ENCODE assay signal across 8 cellular contexts in the genomic region with DNA sequence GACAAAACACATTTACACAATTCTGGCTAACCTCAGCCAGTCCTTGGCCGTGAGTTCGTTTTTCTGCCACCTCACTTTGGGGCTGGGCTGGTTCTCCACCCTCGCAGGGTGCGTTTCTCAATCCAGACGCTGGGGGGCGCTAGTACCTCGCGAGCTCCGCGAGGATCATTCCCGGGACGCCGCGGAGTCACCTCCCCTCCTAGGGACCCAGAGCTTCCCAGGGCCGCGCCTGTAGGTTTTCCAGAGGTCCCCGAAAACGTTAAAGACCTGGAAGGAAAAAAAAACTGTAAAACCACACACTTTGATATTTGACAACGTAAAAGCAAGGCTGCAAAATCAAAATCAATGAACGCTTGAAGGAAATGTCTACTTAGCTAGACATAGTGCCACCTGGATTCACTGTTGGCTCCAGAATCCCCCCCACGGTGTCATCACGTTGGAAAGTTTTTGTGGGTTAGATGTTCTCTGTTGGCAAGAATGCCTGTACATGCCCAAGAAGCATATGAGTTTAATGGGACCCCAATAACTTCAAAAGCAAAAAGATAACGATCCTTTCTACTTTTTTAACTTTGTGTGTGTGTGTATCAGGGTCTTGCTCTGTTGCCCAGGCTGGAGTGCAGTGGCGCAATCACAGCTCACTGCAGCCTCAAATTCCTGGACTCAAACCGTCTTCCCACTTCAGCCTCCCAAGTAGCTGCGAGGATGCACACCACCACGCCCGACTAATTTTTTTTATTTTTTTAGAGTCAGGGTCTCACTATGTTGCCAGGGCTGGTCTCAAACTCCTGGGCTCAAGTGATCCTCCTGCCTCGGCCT. TPM values are rescaled to one million over a fixed set of nuclear protein-coding genes. Genes with fewer than 3 reads are reported as not detected.
DNase-seq lines count a peak whose midpoint lies in the region; ATAC-seq, FAIRE-seq and TF ChIP-seq lines count a peak whose summit lies in the region.

No MANE protein-coding gene starts in this region.

- H4K8ac ChIP-seq in H1 (ENCODE audit: extremely low read depth, insufficient read depth, low read length) = no peak overlapping the region

- TF ChIP-seq EP300 in H1 (IDR thresholded peaks at IDR 0.05; ENCODE audit: borderline replicate concordance in 1 of 2, low read depth in 2 of 2, low read length in 2 of 2) = no peak

- CTCF ChIA-PET in H1 (lab: Charles Lee; ENCODE audit: partially characterized antibody) = interaction anchor here (0.5 to 3.6 kb wide), 23 partner anchors 10 to 976 kb away, joined by 3 to 38 read pairs (median 4); partner anchors contain the start of genes FAM32A, RAB8A and TPM4

- peak; percentile 95 for TF ChIP-seq CTCF in AG09319 (IDR thresholded peaks at IDR 0.05; ENCODE audit: low read depth, low read length)
- TF ChIP-seq CTCF in H1 (IDR thresholded peaks at IDR 0.05; ENCODE audit: control extremely low read depth in 1 of 3, insufficient read depth in 1 of 3, low read depth in 1 of 3, low read length in 3 of 3) = peak; percentile 91 to 93 (median 92)

- peaks cover 8% of the 10 kb centered on the region; the same call in 1 of the 2 replicates for H3K23me2 ChIP-seq in H1 (ENCODE audit: low read depth, low read length)

- no peak for TF ChIP-seq POLR2A in H1 (IDR thresholded peaks at IDR 0.05; ENCODE audit: control extremely low read depth in 1 of 2, low read depth in 2 of 2, low read length in 2 of 2)

- H3K4me1 ChIP-seq in H1 (replicated peaks in 1 of 4; ENCODE audit: control insufficient read depth in 3 of 4, insufficient read depth in 4 of 4, low read length in 3 of 4) = no peaks in the 10 kb centered on the region

- ATAC-seq in HG02571 (IDR thresholded peaks at IDR 0.05; ENCODE audit: unreplicated experiment) = no peak

- no peak overlapping the region for H4K5ac ChIP-seq in H1 (ENCODE audit: insufficient read length, low read depth, low read length)

- no peak overlapping the region for H3K9ac ChIP-seq in H1 (replicated peaks in 1 of 4; ENCODE audit: extremely low read depth in 1 of 4, low read depth in 3 of 4, low read length in 3 of 4)

- H3K4ac ChIP-seq in H1 (replicated peaks; ENCODE audit: insufficient read length, low read depth, low read length) = no peak overlapping the region

- 25% methylated on average over 28 of the region's 29 CpGs; no CpG with 5 or more reads in 1 of the 2 experiments for WGBS in H1 (ENCODE audit: extremely low coverage in 1 of 2, insufficient coverage in 1 of 2, insufficient read length in 1 of 2, insufficient replicate concordance in 2 of 2, low coverage in 1 of 2, low lambda C conversion rate in 2 of 2, missing lambda C conversion rate in 1 of 2), 2 experiments

- no peak overlapping the region for H3K27ac ChIP-seq in H1 (ENCODE audit: low read depth, low read length)

- TF ChIP-seq RAD21 in H1 (IDR thresholded peaks at IDR 0.05 in 1 of 2, conservative IDR thresholded peaks at IDR 0.05 in 1 of 2; ENCODE audit: low read depth in 2 of 2, low read length in 2 of 2) = peak; percentile 93 to 95

- peak; percentile 52 for FAIRE-seq in H1 (lab: Jason Lieb, UNC)

- H2AFZ ChIP-seq in H1 (ENCODE audit: low read length) = no peak overlapping the region

- H2BK5ac ChIP-seq in H1 (ENCODE audit: low read depth, low read length) = no peak overlapping the region

- POLR2A ChIA-PET in H1 (lab: Charles Lee; ENCODE audit: partially characterized antibody) = interaction anchor here (0.8 to 1.8 kb wide), 5 partner anchors 30 to 67 kb away, joined by 3 to 5 read pairs (median 3); partner anchors contain the start of gene TPM4

- no peaks in the 10 kb centered on the region for H4K20me1 ChIP-seq in H1 (replicated peaks in 1 of 2; ENCODE audit: control insufficient read depth in 1 of 2, insufficient read depth in 2 of 2, low read length in 2 of 2)

- no peak overlapping the region for H2BK12ac ChIP-seq in H1 (ENCODE audit: low read depth, low read length)

- H2BK15ac ChIP-seq in H1 (ENCODE audit: low read length) = no peak overlapping the region

- peak; percentile 15 for DNase-seq in AG09319 (ENCODE audit: extremely low read depth, low read depth)
- peak; percentile 71 for DNase-seq in H4 (ENCODE audit: low spot score)
- DNase-seq in NOMO-1 (lab: John Stamatoyannopoulos, UW; ENCODE audit: unreplicated experiment in 2 of 2) = peak; percentile 46 to 55
- DNase-seq in activated CD8-positive, alpha-beta memory T cell treated with anti-CD3 and anti-CD28 coated beads for 48 hours (ENCODE audit: low read depth in 2 of 3, low spot score in 2 of 3) = peak; percentile 40 to 75 (median 71)
- DNase-seq in H1 (ENCODE audit: low read depth in 1 of 2, low spot score in 2 of 2) = peak; percentile 50 to 99
- peak; percentile 84 for DNase-seq in midbrain (lab: John Stamatoyannopoulos, UW)
- DNase-seq in stimulated activated CD8-positive, alpha-beta memory T cell treated with anti-CD3 and anti-CD28 coated beads, Interleukin-15, amount 100 ng/mL, for 48 hours (ENCODE audit: low read depth in 2 of 2) = peak; percentile 44 to 51

- no peaks in the 10 kb centered on the region for H3K79me2 ChIP-seq in H1 (ENCODE audit: control insufficient read depth in 1 of 2, insufficient read depth in 2 of 2, low read length in 2 of 2)

- H4K91ac ChIP-seq in H1 (replicated peaks; ENCODE audit: insufficient read length, low read length) = no peak overlapping the region

- H2AK5ac ChIP-seq in H1 (ENCODE audit: low read depth, low read length) = no peak overlapping the region

- peak overlapping the region in 1 of 2 experiments; percentile 29; a peak in 1 of 4 replicates for H3K4me2 ChIP-seq in H1 (ENCODE audit: insufficient read depth in 1 of 2, low read depth in 2 of 2, low read length in 2 of 2)

- H3K23ac ChIP-seq in H1 (ENCODE audit: insufficient read length) = no peak overlapping the region

- no peaks in the 10 kb centered on the region for H3K36me3 ChIP-seq in H1 (ENCODE audit: control insufficient read depth in 2 of 4, insufficient read depth in 4 of 4, low read length in 3 of 4)

- no peak overlapping the region for H3K56ac ChIP-seq in H1 (replicated peaks; ENCODE audit: insufficient read length, low read depth, low read length)

- H3K18ac ChIP-seq in H1 (ENCODE audit: extremely low read depth, low read length) = no peak overlapping the region; the same call in 1 of the 2 replicates

- H3K14ac ChIP-seq in H1 (ENCODE audit: insufficient read length) = no peak overlapping the region

- H2BK120ac ChIP-seq in H1 (replicated peaks; ENCODE audit: low read depth, low read length) = no peak overlapping the region

- H3K27me3 ChIP-seq in H1 (replicated peaks in 1 of 4; ENCODE audit: control insufficient read depth in 3 of 4, extremely low read depth in 1 of 4, insufficient read depth in 3 of 4, low read length in 3 of 4) = no peaks in the 10 kb centered on the region

- peaks cover 23 to 26% of the 10 kb centered on the region in 2 experiments for H3K9me3 ChIP-seq in H1 (ENCODE audit: insufficient read depth in 2 of 2, low read depth in 1 of 2, low read length in 1 of 2)

- H3K4me3 ChIP-seq in H1 (ENCODE audit: extremely low read depth in 1 of 4, insufficient read depth in 2 of 4, low read depth in 3 of 4, low read length in 4 of 4) = peak overlapping the region in 1 of 4 experiments; percentile 13; a peak in 1 of 8 replicates

- no peak overlapping the region for H2BK20ac ChIP-seq in H1 (ENCODE audit: low read length)

- H3K79me1 ChIP-seq in H1 (ENCODE audit: low read depth, low read length) = no peaks in the 10 kb centered on the region

TF ChIP-seq in H1, 55 proteins besides CTCF, POLR2A, EP300 and RAD21:
- TF ChIP-seq CTBP2 (IDR thresholded peaks at IDR 0.05; ENCODE audit: borderline replicate concordance, insufficient read depth, insufficient read length, low read length) = no peak
- no peak for TF ChIP-seq HDAC6 (IDR thresholded peaks at IDR 0.05; ENCODE audit: low read depth, low read length)
- no peak for TF ChIP-seq TBP (IDR thresholded peaks at IDR 0.05; ENCODE audit: low read depth, low read length)
- TF ChIP-seq JUND (IDR thresholded peaks at IDR 0.05; ENCODE audit: low read length) = peak; percentile 20; the same call in 1 of the 2 replicates
- TF ChIP-seq CEBPB (IDR thresholded peaks at IDR 0.05; ENCODE audit: low read depth, low read length) = 0 out of 2 replicates have a peak, but pooled peaks have one; percentile 8
- TF ChIP-seq TAF7 (optimal IDR thresholded peaks at IDR 0.05; ENCODE audit: borderline replicate concordance, low read depth, low read length) = no peak
- no peak for TF ChIP-seq POLR2AphosphoS5 (IDR thresholded peaks at IDR 0.05; ENCODE audit: low read depth, low read length)
- TF ChIP-seq CHD2 (IDR thresholded peaks at IDR 0.05; ENCODE audit: low read length) = peak; percentile 55; the same call in 1 of the 2 replicates
- TF ChIP-seq, protein P1, sequence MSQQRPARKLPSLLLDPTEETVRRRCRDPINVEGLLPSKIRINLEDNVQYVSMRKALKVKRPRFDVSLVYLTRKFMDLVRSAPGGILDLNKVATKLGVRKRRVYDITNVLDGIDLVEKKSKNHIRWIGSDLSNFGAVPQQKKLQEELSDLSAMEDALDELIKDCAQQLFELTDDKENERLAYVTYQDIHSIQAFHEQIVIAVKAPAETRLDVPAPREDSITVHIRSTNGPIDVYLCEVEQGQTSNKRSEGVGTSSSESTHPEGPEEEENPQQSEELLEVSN (IDR thresholded peaks at IDR 0.05) = no peak
- TF ChIP-seq TAF1 (IDR thresholded peaks at IDR 0.05; ENCODE audit: low read depth, low read length) = no peak
- peak; percentile 34; the same call in 1 of the 2 replicates for TF ChIP-seq BRCA1 (IDR thresholded peaks at IDR 0.05; ENCODE audit: low read depth, low read length)
- TF ChIP-seq SAP30 (IDR thresholded peaks at IDR 0.05; ENCODE audit: insufficient read depth, insufficient replicate concordance, low read length) = no peak
- no peak for TF ChIP-seq TEAD4 (IDR thresholded peaks at IDR 0.05; ENCODE audit: low read depth, low read length)
- TF ChIP-seq BACH1 (IDR thresholded peaks at IDR 0.05; ENCODE audit: low read length) = 0 out of 2 replicates have a peak, but pooled peaks have one; percentile 41
- no peak for TF ChIP-seq GTF2F1 (IDR thresholded peaks at IDR 0.05; ENCODE audit: borderline replicate concordance, low read depth, low read length)

RNA-seq across cellular contexts. Expression of gene TPM4, which starts 34.5 kb away (rescaled TPM):
- 975 and 1,019 TPM in 2 replicates for total RNA-seq in H4 (2014; rRNA removed; shearing (Covaris generic))
- total RNA-seq in H1 (2021; fragmentation: NEBNext Ultra II Directional; extraction: Animal tissue kit (Norgen Biotek cat#: 25700)) = 348 and 359 TPM in 2 replicates
- 119 and 160 TPM in 2 replicates for polyA plus RNA-seq in H1 (2011; rRNA removed)
- 268 TPM for polyA plus RNA-seq in H1 (2011; cell fraction: cytosol; rRNA removed)
- polyA plus RNA-seq in H1 (2011; cell fraction: nucleus; rRNA removed) = 136 TPM
- 285 to 453 TPM (median 363 TPM) in 4 replicates for polyA plus RNA-seq in H1 (2012, experiment 1 of 2)
- 103 TPM for polyA plus RNA-seq in H1 (2012, experiment 2 of 2)
- polyA plus RNA-seq in H1 (2013, experiment 1 of 2) = 355 TPM
- polyA plus RNA-seq in H1 (2013, experiment 2 of 2) = 353 TPM
- 99.0 and 99.9 TPM in 2 replicates for polyA minus RNA-seq in H1 (2011; rRNA and poly(A)+ RNA removed)
- polyA minus RNA-seq in H1 (2011; cell fraction: cytosol; rRNA and poly(A)+ RNA removed) = 150 TPM
- 128 TPM for polyA minus RNA-seq in H1 (2011; cell fraction: nucleus; rRNA and poly(A)+ RNA removed)

Comparison
In these comparisons a context has a peak if more than half of its experiments do, and no peak if none do; other contexts are left out.
1. DNase-seq: peak in every context shown above with its lines; median percentile 84 in midbrain; 74 in H1; 71 in H4; 71 in activated CD8-positive, alpha-beta memory T cell treated with anti-CD3 and anti-CD28 coated beads for 48 hours; 50 in NOMO-1; 48 in stimulated activated CD8-positive, alpha-beta memory T cell treated with anti-CD3 and anti-CD28 coated beads, Interleukin-15, amount 100 ng/mL, for 48 hours; 15 in AG09319.